In genomic region chr9:68913054-68913453, GRCh38 we compare ENCODE assay signal across 19 cellular contexts.
"Had no signal": no experiment of that assay in that cellular context is flagged by ENCODE, and none has a peak within 500 bp of the region (broad histone marks: within the 10 kb centered on the region; RNA-seq: fewer than 3 reads in every experiment).

No MANE protein-coding gene starts in this region.

- H3K4me3 ChIP-seq: adrenal gland, gastroesophageal sphincter, heart right ventricle, lung, ovary, tibial nerve, vagina had no signal

- ATAC-seq: activated CD8-positive, alpha-beta memory T cell treated with anti-CD3 and anti-CD28 coated beads, Interleukin-2, amount 10 ng/mL, durations not matched to agents 7 days and 5 days; gastroesophageal sphincter; left cardiac atrium; stimulated activated memory B cell treated with anti-CD40 and anti-IgM and Interleukin-4, amounts not matched to agents 10 μg/mL and 1 μg/mL and 100 μg/mL, for 72 hours had no signal

- H3K9me3 Mint-ChIP-seq: neural crest cell; stimulated activated memory B cell treated with anti-CD40 and anti-IgM and Interleukin-4, amounts not matched to agents 10 μg/mL and 1 μg/mL and 100 μg/mL, for 72 hours had no signal

- H3K9me3 ChIP-seq: adrenal gland, gastroesophageal sphincter, heart right ventricle, ovary, tibial nerve, vagina had no signal

- H3K27me3 Mint-ChIP-seq: stimulated activated memory B cell treated with anti-CD40 and anti-IgM and Interleukin-4, amounts not matched to agents 10 μg/mL and 1 μg/mL and 100 μg/mL, for 72 hours had no signal

- H3K4me3 Mint-ChIP-seq: activated CD8-positive, alpha-beta memory T cell treated with anti-CD3 and anti-CD28 coated beads, Interleukin-2, amount 10 ng/mL, durations not matched to agents 7 days and 5 days; neural crest cell; stimulated activated memory B cell treated with anti-CD40 and anti-IgM and Interleukin-4, amounts not matched to agents 10 μg/mL and 1 μg/mL and 100 μg/mL, for 72 hours had no signal

- H3K36me3 ChIP-seq: adrenal gland, gastroesophageal sphincter, ovary, tibial nerve, vagina had no signal

- H3K27ac ChIP-seq: gastroesophageal sphincter, ovary, tibial nerve, vagina had no signal

- H3K4me1 Mint-ChIP-seq: neural crest cell had no signal

- DNase-seq: activated CD4-positive, alpha-beta T cell treated with anti-CD3 and anti-CD28 coated beads for 1 hour; activated CD4-positive, alpha-beta T cell treated with anti-CD3 and anti-CD28 coated beads, Interleukin-2, amount 50 U/mL, for 4 hours; activated CD8-positive, alpha-beta memory T cell treated with anti-CD3 and anti-CD28 coated beads, Interleukin-2, amount 10 ng/mL, durations not matched to agents 7 days and 5 days; activated effector memory CD4-positive, alpha-beta T cell treated with Interleukin-2 at 50 U/mL for 16 hours; activated naive CD4-positive, alpha-beta T cell treated with anti-CD3 and anti-CD28 coated beads, Interleukin-2, amount 50 U/mL, for 16 hours; activated T-cell treated with anti-CD3 and anti-CD28 coated beads, Interleukin-2, amount 50 U/mL, for 1 hour; adrenal gland; heart right ventricle; left cardiac atrium; midbrain; ovary; stimulated activated CD4-positive, alpha-beta T cell treated with anti-CD3 and anti-CD28 coated beads, Interleukin-12 subunit alpha, Interleukin-12 subunit beta, amount 100 ng/mL, for 4 hours; T1000 had no signal

- H3K4me1 ChIP-seq: gastroesophageal sphincter, tibial nerve, vagina had no signal

- H3K27me3 ChIP-seq: adrenal gland, gastroesophageal sphincter, heart right ventricle, ovary, tibial nerve, vagina had no signal

- H3K27ac Mint-ChIP-seq: activated CD8-positive, alpha-beta memory T cell treated with anti-CD3 and anti-CD28 coated beads, Interleukin-2, amount 10 ng/mL, durations not matched to agents 7 days and 5 days; stimulated activated memory B cell treated with anti-CD40 and anti-IgM and Interleukin-4, amounts not matched to agents 10 μg/mL and 1 μg/mL and 100 μg/mL, for 72 hours had no signal
